In the genomic region with DNA sequence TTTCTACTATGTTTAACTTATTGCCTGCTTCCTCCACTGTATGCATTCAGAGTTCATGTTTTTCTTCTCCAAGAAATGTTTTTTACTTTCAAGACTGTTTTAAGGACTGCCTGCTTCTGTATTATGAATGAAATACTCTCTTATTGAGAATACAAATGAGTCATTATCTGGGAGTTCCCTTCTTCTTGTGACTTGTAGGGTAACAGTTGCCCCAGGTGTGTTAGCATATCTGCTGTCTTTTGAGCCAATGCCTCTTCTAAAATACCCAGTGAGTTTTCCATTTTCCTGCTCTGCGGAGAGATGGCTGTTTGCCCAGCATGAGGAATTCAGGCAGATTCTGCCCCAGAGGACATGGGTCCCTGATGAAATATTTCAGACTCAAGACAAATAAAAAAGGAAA, we compare ENCODE assay signal across 22 cellular contexts. TPM values are rescaled to one million over a fixed set of nuclear protein-coding genes. Genes with fewer than 3 reads are reported as not detected.
DNase-seq lines count a peak whose midpoint lies in the region; ATAC-seq, FAIRE-seq and TF ChIP-seq lines count a peak whose summit lies in the region.
"Had no signal": no experiment of that assay in that cellular context is flagged by ENCODE, and none has a peak within 500 bp of the region (broad histone marks: within the 10 kb centered on the region; RNA-seq: fewer than 3 reads in every experiment).

No MANE protein-coding gene starts in this region.

- ATAC-seq in GM19467 (IDR thresholded peaks at IDR 0.05; ENCODE audit: unreplicated experiment) = no peak
- ATAC-seq: A549, HCT116, HepG2 had no signal

- peak overlapping the region; percentile 39 for H3K4me2 ChIP-seq in keratinocyte (ENCODE audit: control insufficient read depth, extremely low read depth, insufficient read depth, low read depth, low read length)
- H3K4me2 ChIP-seq: A549 had no signal

- dilution Hi-C loops in keratinocyte (cut with MboI; ENCODE audit: extremely low pct_ligation_motif_present, low sequenced_read_pairs) = no loop called here

- no peaks in the 10 kb centered on the region for H4K20me1 ChIP-seq in keratinocyte (ENCODE audit: control insufficient read depth, extremely low read depth, insufficient read depth, low read length)

- intact Hi-C loops in MCF 10A (cut with micrococcal nuclease) = no loop called here
- intact Hi-C loops in activated naive CD4-positive, alpha-beta T cell treated with anti-CD3 and anti-CD28 coated beads for 36 hours (cut with micrococcal nuclease) = no loop called here

- H3K36me3 Mint-ChIP-seq in MCF 10A (ENCODE audit: insufficient read depth, unreplicated experiment) = no peaks in the 10 kb centered on the region
- no peaks in the 10 kb centered on the region for H3K36me3 Mint-ChIP-seq in activated naive CD4-positive, alpha-beta T cell treated with anti-CD3 and anti-CD28 coated beads for 36 hours (ENCODE audit: low read depth)
- H3K36me3 Mint-ChIP-seq: IgD-negative memory B cell had no signal

- no peak overlapping the region for H3K4me3 ChIP-seq in epithelial cell of esophagus (ENCODE audit: low read length)
- no peak overlapping the region for H3K4me3 ChIP-seq in keratinocyte (ENCODE audit: control insufficient read depth in 2 of 3, extremely low read depth in 1 of 3, insufficient read depth in 2 of 3, low read depth in 1 of 3, low read length in 3 of 3)
- H3K4me3 ChIP-seq: A549 had no signal

- CTCF ChIA-PET in MCF 10A (lab: Yijun Ruan, JAX) = interaction anchor here (0.6 kb wide), 1 partner anchor 135 kb away, joined by 5 read pairs; no protein-coding TSS in a partner anchor
- CTCF ChIA-PET in activated naive CD4-positive, alpha-beta T cell treated with anti-CD3 and anti-CD28 coated beads for 36 hours (lab: Charles Lee) = no interaction called here

- H2AFZ ChIP-seq in keratinocyte (ENCODE audit: control insufficient read depth, low read length) = no peak overlapping the region

- BruUV-seq in MCF 10A (replicated peaks; lab: Mats Ljungman, UMichigan) = no TSS peak

- no peaks in the 10 kb centered on the region for H3K9me3 ChIP-seq in keratinocyte (ENCODE audit: control insufficient read depth, low read depth, low read length)
- H3K9me3 ChIP-seq: A549 had no signal

- no peak for TF ChIP-seq CTCF in MCF 10A (IDR thresholded peaks at IDR 0.05; ENCODE audit: unreplicated experiment)
- no peak for TF ChIP-seq CTCF in epithelial cell of esophagus (IDR thresholded peaks at IDR 0.05; ENCODE audit: insufficient read depth, low read depth, low read length, missing control alignments)
- TF ChIP-seq CTCF in keratinocyte (optimal IDR thresholded peaks at IDR 0.05 in 1 of 3, IDR thresholded peaks at IDR 0.05 in 1 of 3, conservative IDR thresholded peaks at IDR 0.05 in 1 of 3; ENCODE audit: extremely low read depth in 1 of 3, insufficient read depth in 2 of 3, low read length in 3 of 3) = no peak

- peak; percentile 69 for FAIRE-seq in keratinocyte (lab: Jason Lieb, UNC)
- FAIRE-seq: A549, G401.6, GM12892, GM18507, HepG2 had no signal

- H3K9me3 Mint-ChIP-seq in MCF 10A (ENCODE audit: unreplicated experiment) = peaks cover 5% of the 10 kb centered on the region
- H3K9me3 Mint-ChIP-seq in activated naive CD4-positive, alpha-beta T cell treated with anti-CD3 and anti-CD28 coated beads for 36 hours = no peaks in the 10 kb centered on the region
- H3K9me3 Mint-ChIP-seq: CD4-positive, alpha-beta T cell; HFFc6 had no signal

- no peak overlapping the region for H3K9ac ChIP-seq in keratinocyte (ENCODE audit: control insufficient read depth, extremely low read depth, insufficient read depth, low read length)

- H3K27me3 Mint-ChIP-seq in MCF 10A (ENCODE audit: insufficient read depth, unreplicated experiment) = peaks cover 11% of the 10 kb centered on the region
- peaks cover 6% of the 10 kb centered on the region for H3K27me3 Mint-ChIP-seq in activated naive CD4-positive, alpha-beta T cell treated with anti-CD3 and anti-CD28 coated beads for 36 hours (ENCODE audit: low read depth)
- H3K27me3 Mint-ChIP-seq: IgD-negative memory B cell had no signal

- H3K4me3 Mint-ChIP-seq in MCF 10A (ENCODE audit: unreplicated experiment) = no peak overlapping the region
- H3K4me3 Mint-ChIP-seq in activated naive CD4-positive, alpha-beta T cell treated with anti-CD3 and anti-CD28 coated beads for 36 hours = no peak overlapping the region
- H3K4me3 Mint-ChIP-seq: CD4-positive, alpha-beta T cell; HFFc6; IgD-negative memory B cell had no signal

- peak overlapping the region; percentile 40 for H3K27ac ChIP-seq in keratinocyte (ENCODE audit: control insufficient read depth, insufficient read depth, low read length)
- H3K27ac ChIP-seq: 22Rv1, A549, C4-2B had no signal

- no peaks in the 10 kb centered on the region for H3K27me3 ChIP-seq in keratinocyte (ENCODE audit: control insufficient read depth, extremely low read depth, insufficient read depth, low read length)

- no peaks in the 10 kb centered on the region for H3K79me2 ChIP-seq in keratinocyte (ENCODE audit: control insufficient read depth, insufficient read depth, low read length)

- H3K4me1 Mint-ChIP-seq in MCF 10A (ENCODE audit: insufficient read depth, unreplicated experiment) = peaks cover 12% of the 10 kb centered on the region
- peaks cover 5% of the 10 kb centered on the region for H3K4me1 Mint-ChIP-seq in activated naive CD4-positive, alpha-beta T cell treated with anti-CD3 and anti-CD28 coated beads for 36 hours (ENCODE audit: low read depth)

- POLR2A ChIA-PET in MCF 10A (lab: Yijun Ruan, JAX) = no interaction called here

- H3K36me3 ChIP-seq in keratinocyte (ENCODE audit: control insufficient read depth in 2 of 2, extremely low read depth in 1 of 2, insufficient read depth in 2 of 2, low read length in 2 of 2) = no peaks in the 10 kb centered on the region

- H3K27ac Mint-ChIP-seq in MCF 10A (ENCODE audit: low read depth, unreplicated experiment) = no peak overlapping the region
- H3K27ac Mint-ChIP-seq in activated naive CD4-positive, alpha-beta T cell treated with anti-CD3 and anti-CD28 coated beads for 36 hours = no peak overlapping the region
- H3K27ac Mint-ChIP-seq: CD4-positive, alpha-beta T cell; HFFc6; IgD-negative memory B cell had no signal

- peak; percentile 14 for DNase-seq in COLO829 (ENCODE audit: low spot score)
- peak; percentile 17 for DNase-seq in MCF 10A (ENCODE audit: unreplicated experiment)
- DNase-seq in epithelial cell of esophagus (ENCODE audit: low read depth) = peak; percentile 49
- peak; percentile 33 for DNase-seq in keratinocyte (ENCODE audit: low read depth, low spot score)
- no peak for DNase-seq in DMS79 (lab: John Stamatoyannopoulos, UW)
- no peak for DNase-seq in activated naive CD4-positive, alpha-beta T cell treated with anti-CD3 and anti-CD28 coated beads for 36 hours
- no peak for DNase-seq in DMS153 (lab: John Stamatoyannopoulos, UW)
- DNase-seq: AML-193; CD4-positive, alpha-beta T cell; GOT3; H7; HFFc6 had no signal

- peaks cover 16% of the 10 kb centered on the region for H3K4me1 ChIP-seq in keratinocyte (ENCODE audit: control insufficient read depth, extremely low read depth, insufficient read depth, low read length)
- H3K4me1 ChIP-seq: A549 had no signal

- no peaks in the 10 kb centered on the region for H3K9me1 ChIP-seq in keratinocyte (ENCODE audit: control insufficient read depth, extremely low read depth, insufficient read depth, low read length)

RNA-seq across cellular contexts. Expression of a gene that starts 34.1 kb away (rescaled TPM):
- 2.1 and 3.3 TPM in 2 replicates for total RNA-seq in MCF 10A (2022)
- polyA plus RNA-seq in keratinocyte = 12.8 to 18.7 TPM (median 14.3 TPM) in 3 replicates
- polyA plus RNA-seq in keratinocyte (2011; ENCODE audit: low read depth) = 1.8 TPM
- 10.4 and 11.5 TPM in 2 replicates for polyA plus RNA-seq in keratinocyte (2011; cell fraction: cytosol; rRNA removed)
- polyA plus RNA-seq in keratinocyte (2011; cell fraction: nucleus; rRNA removed) = 10.8 and 11.5 TPM in 2 replicates
- polyA plus RNA-seq in keratinocyte (2012; ENCODE audit: low replicate concordance) = 5.0 and 18.7 TPM in 2 replicates
- polyA minus RNA-seq in keratinocyte = 21.5 to 32.2 TPM (median 30.8 TPM) in 3 replicates
- 24.6 TPM for polyA minus RNA-seq in keratinocyte (2011; cell fraction: cytosol; rRNA and poly(A)+ RNA removed)
- 40.0 and 42.3 TPM in 2 replicates for polyA minus RNA-seq in keratinocyte (2011; cell fraction: nucleus; rRNA and poly(A)+ RNA removed)
- total RNA-seq in activated naive CD4-positive, alpha-beta T cell treated with anti-CD3 and anti-CD28 coated beads for 36 hours = not detected
- total RNA-seq: CD4-positive, alpha-beta T cell; HepG2 had no signal
- polyA plus RNA-seq: A549, HepG2, IgD-negative memory B cell had no signal

Comparison
In these comparisons a context has a peak if more than half of its experiments do, and no peak if none do; other contexts are left out.
1. DNase-seq: peak in COLO829 (single experiment), MCF 10A (single experiment), epithelial cell of esophagus (single experiment) and keratinocyte (single experiment); none in DMS79 (single experiment), activated naive CD4-positive, alpha-beta T cell treated with anti-CD3 and anti-CD28 coated beads for 36 hours (single experiment) and DMS153 (single experiment).